Comparison of ENCODE assay signal across 20 cellular contexts in the genomic region with DNA sequence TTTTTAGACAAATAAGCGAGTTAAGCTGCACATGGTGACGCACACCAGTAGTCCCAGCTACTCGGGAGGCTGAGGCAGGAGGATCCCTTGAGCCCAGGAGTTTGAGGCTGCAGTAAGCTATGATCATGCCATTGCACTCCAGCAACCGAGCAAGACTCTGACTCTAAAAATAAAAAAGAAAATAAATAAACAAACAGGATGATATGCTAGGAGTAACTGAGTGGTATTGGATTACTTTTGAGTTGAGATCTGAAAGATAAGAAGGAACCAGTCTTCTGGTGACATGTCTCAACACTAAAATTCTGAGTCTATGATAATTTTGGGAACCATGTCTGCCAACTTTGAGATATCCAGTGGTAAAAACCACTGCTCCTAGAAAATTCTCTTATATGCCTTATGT.
"Had no signal": no experiment of that assay in that cellular context is flagged by ENCODE, and none has a peak within 500 bp of the region (broad histone marks: within the 10 kb centered on the region; RNA-seq: fewer than 3 reads in every experiment).

No MANE protein-coding gene starts in this region.

- ATAC-seq: Panc1, PC-3 had no signal

- DNase-seq: KBM-7, MV-4-11, NCI-H1048, NCI-H1105, NCI-H1417, NCI-H1436 treated with DMSO at 0.1 percent for 48 hours, NCI-H1694, NCI-H187 treated with DMSO at 0.1 percent for 48 hours, NCI-H2029 treated with DMSO at 0.1 percent for 48 hours, NCI-H2171, NCI-H226, NCI-H446, NCI-H510A, NCI-H524 treated with DMSO at 0.1 percent for 48 hours, NCI-H69, NCI-H774, PC-3, SHP77 had no signal

- H3K27ac ChIP-seq: RWPE1 had no signal
